Comparison of ENCODE assay signal across 7 cellular contexts in genomic region chr5:125720745-125721144, GRCh38.
"Had no signal": no experiment of that assay in that cellular context is flagged by ENCODE, and none has a peak within 500 bp of the region (broad histone marks: within the 10 kb centered on the region; RNA-seq: fewer than 3 reads in every experiment).

No MANE protein-coding gene starts in this region.

- H3K4me3 ChIP-seq: GM23338 had no signal

- H3K9me3 Mint-ChIP-seq: GM23338, H9, IgD-negative memory B cell had no signal

- H3K36me3 Mint-ChIP-seq: IgD-negative memory B cell had no signal

- FAIRE-seq: H1, H54, HTR-8/SVneo had no signal

- H3K4me1 Mint-ChIP-seq: IgD-negative memory B cell had no signal

- H3K27ac Mint-ChIP-seq: GM23338, H9, IgD-negative memory B cell had no signal

- DNase-seq: H9, HCEC 1CT had no signal

- H3K4me3 Mint-ChIP-seq: GM23338, H9, IgD-negative memory B cell had no signal
